In the genomic region with DNA sequence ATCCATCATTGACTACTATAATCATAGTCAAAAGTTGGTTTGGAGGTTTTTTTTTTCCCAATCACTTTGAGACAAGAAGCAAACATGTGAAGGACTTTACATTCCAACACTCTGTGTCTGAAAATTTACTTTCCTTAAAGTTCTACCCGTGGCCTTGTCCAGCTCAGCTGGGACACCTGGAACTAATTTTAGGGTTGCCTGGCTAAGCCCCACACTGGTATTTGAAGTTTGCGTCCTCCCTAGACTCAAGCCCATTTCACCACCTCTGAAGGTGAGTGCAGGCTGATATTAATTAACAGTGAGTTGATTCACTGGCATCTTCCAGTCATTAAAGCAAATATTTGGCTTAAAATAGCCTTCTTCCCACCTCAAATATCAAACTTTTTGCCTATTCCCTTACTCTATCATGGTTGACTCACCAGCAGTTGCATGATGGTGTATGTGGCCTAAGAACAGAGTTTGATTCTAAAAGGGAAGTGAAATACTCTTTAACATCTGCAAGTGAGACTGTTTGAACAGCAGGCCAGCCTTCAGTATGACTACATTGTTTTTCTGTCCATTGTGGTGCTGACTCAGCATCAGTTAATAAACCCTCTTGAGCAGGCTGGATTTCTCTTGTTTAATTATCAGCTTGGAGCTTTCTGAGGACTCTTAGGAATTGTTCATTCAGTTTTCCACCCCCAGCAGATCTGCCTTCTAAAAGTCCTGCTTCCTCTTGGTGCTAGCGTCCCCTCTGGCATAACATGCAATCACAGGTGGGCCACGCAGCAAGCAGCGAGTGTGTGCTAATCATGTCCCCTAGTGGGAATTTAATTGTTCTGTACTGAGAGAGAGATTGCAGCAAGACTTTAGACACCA, we compare ENCODE assay signal across 8 cellular contexts. TPM values are rescaled to one million over a fixed set of nuclear protein-coding genes. Genes with fewer than 3 reads are reported as not detected.
A peak's percentile ranks its signal among the peaks of the same experiment; 100 is the strongest.
DNase-seq lines count a peak whose midpoint lies in the region; ATAC-seq and TF ChIP-seq lines count a peak whose summit lies in the region.

No MANE protein-coding gene starts in this region.

- no peak overlapping the region for H3K4me3 ChIP-seq in astrocyte of the cerebellum (ENCODE audit: low read depth, low read length)

- in situ Hi-C loops in astrocyte of the cerebellum (cut with HindIII; ENCODE audit: low sequenced_read_pairs), result no loop called here

- peak; percentile 61 for ATAC-seq in GM19025 (IDR thresholded peaks at IDR 0.05; ENCODE audit: low read depth, unreplicated experiment)
- peak; percentile 53 for ATAC-seq in HG03097 (IDR thresholded peaks at IDR 0.05; ENCODE audit: low FRiP score, unreplicated experiment)

- peak; percentile 89 for DNase-seq in DMS 273 (lab: John Stamatoyannopoulos, UW; ENCODE audit: unreplicated experiment)
- peak; percentile 46 to 80 for DNase-seq in NCI-H524 (lab: John Stamatoyannopoulos, UW)
- DNase-seq in astrocyte of the cerebellum (ENCODE audit: low read depth), result peak; percentile 71
- DNase-seq in left kidney (ENCODE audit: low read depth, low spot score), result peak; percentile 81
- DNase-seq in putamen (ENCODE audit: low spot score), result no peak
- DNase-seq in SK-N-DZ (ENCODE audit: low spot score), result no peak

- peak; percentile 90 for TF ChIP-seq CTCF in astrocyte of the cerebellum (IDR thresholded peaks at IDR 0.05; ENCODE audit: low read depth, low read length, missing control alignments)

RNA-seq across cellular contexts. Expression of a gene that starts 1.8 kb away (rescaled TPM):
- not detected in 2 replicates for polyA plus RNA-seq in SK-N-DZ (2014; cell fraction: cytosol; rRNA removed)
- polyA plus RNA-seq in SK-N-DZ (2014; cell fraction: nucleus; rRNA removed), result not detected in 2 replicates

Comparison
In these comparisons a context has a peak if more than half of its experiments do, and no peak if none do; other contexts are left out.
1. DNase-seq: peak in DMS 273 (single experiment), NCI-H524 (2 of 2), astrocyte of the cerebellum (single experiment) and left kidney (single experiment); none in putamen (single experiment) and SK-N-DZ (single experiment).